Comparison of ENCODE assay signal across 1 cellular context in the genomic region with DNA sequence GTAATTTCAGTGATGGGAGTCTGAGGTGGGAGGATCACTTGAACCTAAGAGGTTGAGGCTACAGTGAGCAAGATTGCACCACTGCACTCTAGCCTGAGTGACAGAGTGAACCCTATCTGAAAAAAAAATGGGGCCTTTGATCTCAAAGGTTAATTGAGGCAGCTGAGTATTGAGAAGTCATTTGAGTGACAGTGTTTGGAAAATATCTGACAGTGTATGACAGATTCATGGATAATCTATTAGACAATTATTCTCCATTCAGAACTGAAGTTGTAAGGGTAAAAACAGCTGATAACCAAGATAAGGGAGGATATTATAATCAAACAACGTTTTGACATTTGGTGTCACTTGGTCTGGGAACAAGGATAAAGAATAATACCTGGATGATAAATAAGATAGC.
TF ChIP-seq lines count a peak whose summit lies in the region.

No MANE protein-coding gene starts in this region.

TF ChIP-seq in HEK293T, 16 proteins besides CTCF, POLR2A, EP300 and RAD21 (continued from another document):
- TF ChIP-seq PKNOX1 (IDR thresholded peaks at IDR 0.05) = 0 out of 2 replicates have a peak, but pooled peaks have one; percentile 8
